Comparison of ENCODE assay signal across 8 cellular contexts in genomic region chr12:93135286-93136239, GRCh38.
DNase-seq lines count a peak whose midpoint lies in the region; ATAC-seq and TF ChIP-seq lines count a peak whose summit lies in the region.

No MANE protein-coding gene starts in this region.

- H3K36me3 ChIP-seq in Loucy (ENCODE audit: insufficient read depth, low read length) = no peaks in the 10 kb centered on the region

- H3K27me3 Mint-ChIP-seq in activated T-helper 17 cell treated with anti-CD3 and anti-CD28 coated beads, Interleukin-2, amount 50 U/mL, for 72 hours = no peaks in the 10 kb centered on the region
- no peaks in the 10 kb centered on the region for H3K27me3 Mint-ChIP-seq in nephron (ENCODE audit: low read depth)

- peak overlapping the region; percentile 53 for H3K4me3 ChIP-seq in Loucy (ENCODE audit: low read length, poor library complexity, severe bottlenecking)

- H3K9me3 Mint-ChIP-seq in activated T-helper 17 cell treated with anti-CD3 and anti-CD28 coated beads, Interleukin-2, amount 50 U/mL, for 72 hours = no peaks in the 10 kb centered on the region
- no peaks in the 10 kb centered on the region for H3K9me3 Mint-ChIP-seq in nephron

- H2AFZ ChIP-seq in Loucy (ENCODE audit: low read length) = peak overlapping the region; percentile 75

- peak overlapping the region; percentile 23 for H3K27ac Mint-ChIP-seq in activated T-helper 17 cell treated with anti-CD3 and anti-CD28 coated beads, Interleukin-2, amount 50 U/mL, for 72 hours
- peak overlapping the region; percentile 88 to 96 (median 94) for H3K27ac Mint-ChIP-seq in nephron

- ATAC-seq in GM18502 (IDR thresholded peaks at IDR 0.05; ENCODE audit: poor library complexity, unreplicated experiment) (peak; percentile 32), GM18519 (IDR thresholded peaks at IDR 0.05; ENCODE audit: low FRiP score, unreplicated experiment) (no peak)
- ATAC-seq in activated T-helper 17 cell treated with anti-CD3 and anti-CD28 coated beads, Interleukin-2, amount 50 U/mL, for 72 hours (replicated peaks) = peak; percentile 75

- H3K79me2 ChIP-seq in Loucy (ENCODE audit: insufficient read depth, low read length) = no peaks in the 10 kb centered on the region

- DNase-seq in NCI-H446 treated with DMSO at 0.1 percent for 48 hours (lab: John Stamatoyannopoulos, UW) (no peak), midbrain (lab: John Stamatoyannopoulos, UW) (no peak)
- no peak for DNase-seq in activated T-cell treated with anti-CD3 and anti-CD28 coated beads, Interleukin-2, amount 50 U/mL, for 48 hours

- H3K4me1 ChIP-seq in Loucy (ENCODE audit: insufficient read depth, low read length, poor library complexity, severe bottlenecking) = peaks cover 28% of the 10 kb centered on the region

- peak overlapping the region; percentile 71 for H3K4me2 ChIP-seq in Loucy (ENCODE audit: low read depth, low read length, poor library complexity, severe bottlenecking)

- no peaks in the 10 kb centered on the region for H3K9me3 ChIP-seq in Loucy (ENCODE audit: insufficient read depth, low read depth, low read length)

- no peaks in the 10 kb centered on the region for H3F3A ChIP-seq in Loucy (ENCODE audit: low read depth)

- H3K4me1 Mint-ChIP-seq in activated T-helper 17 cell treated with anti-CD3 and anti-CD28 coated beads, Interleukin-2, amount 50 U/mL, for 72 hours = peaks cover 12% of the 10 kb centered on the region
- H3K4me1 Mint-ChIP-seq in nephron = peaks cover 38% of the 10 kb centered on the region

- no peak for TF ChIP-seq CTCF in Loucy (conservative IDR thresholded peaks at IDR 0.05; ENCODE audit: low read length)
- TF ChIP-seq CTCF in nephron (IDR thresholded peaks at IDR 0.05; ENCODE audit: unreplicated experiment in 3 of 3) = no peak

- no peaks in the 10 kb centered on the region for H3K27me3 ChIP-seq in Loucy (ENCODE audit: insufficient read depth, low read length, poor library complexity, severe bottlenecking)

- H3K36me3 Mint-ChIP-seq in activated T-helper 17 cell treated with anti-CD3 and anti-CD28 coated beads, Interleukin-2, amount 50 U/mL, for 72 hours (ENCODE audit: low read depth) = no peaks in the 10 kb centered on the region
- no peaks in the 10 kb centered on the region for H3K36me3 Mint-ChIP-seq in nephron (ENCODE audit: low read depth)

- no peaks in the 10 kb centered on the region for H3K9me2 ChIP-seq in Loucy (replicated peaks; ENCODE audit: low read depth, low read length)

- no peaks in the 10 kb centered on the region for H4K20me1 ChIP-seq in Loucy (ENCODE audit: insufficient read depth, low read length, poor library complexity, severe bottlenecking)

- H3K4me3 Mint-ChIP-seq in activated T-helper 17 cell treated with anti-CD3 and anti-CD28 coated beads, Interleukin-2, amount 50 U/mL, for 72 hours = peak overlapping the region; percentile 16
- H3K4me3 Mint-ChIP-seq in nephron = no peak overlapping the region

- no peak overlapping the region for H3K9ac ChIP-seq in Loucy (ENCODE audit: low read depth, low read length, poor library complexity, severe bottlenecking)
